1 cellular context compared by ENCODE assay signal in genomic region chrX:40108084-40108958, GRCh38.
TF ChIP-seq lines count a peak whose summit lies in the region.

No MANE protein-coding gene starts in this region.

TF ChIP-seq in K562, 482 proteins besides CTCF, POLR2A, EP300 and RAD21 (continued from another document and continues in another):
- TF ChIP-seq MLLT1 (IDR thresholded peaks at IDR 0.05): peak; percentile 40 to 44; a peak in 3 of 4 replicates
- no peak for TF ChIP-seq TSC22D4 (tag; IDR thresholded peaks at IDR 0.05)
- TF ChIP-seq BRF2 (IDR thresholded peaks at IDR 0.05; ENCODE audit: borderline replicate concordance, insufficient read depth, insufficient read length): no peak
- TF ChIP-seq L3MBTL2 (IDR thresholded peaks at IDR 0.05): 0 out of 2 replicates have a peak, but pooled peaks have one; percentile 63
- peak; percentile 82 for TF ChIP-seq MEIS2 (IDR thresholded peaks at IDR 0.05; ENCODE audit: partially characterized antibody)
- TF ChIP-seq DPF2 (IDR thresholded peaks at IDR 0.05): 0 out of 2 replicates have a peak, but pooled peaks have one; percentile 23
- TF ChIP-seq NFRKB (IDR thresholded peaks at IDR 0.05; ENCODE audit: low read depth): peak; percentile 45; the same call in 1 of the 2 replicates
- TF ChIP-seq MBD2 (IDR thresholded peaks at IDR 0.05; ENCODE audit: borderline replicate concordance, low read depth): peak; percentile 14; the same call in 1 of the 2 replicates
- 0 out of 2 replicates have a peak, but pooled peaks have one; percentile 8 for TF ChIP-seq PKNOX1 (IDR thresholded peaks at IDR 0.05)
- TF ChIP-seq PBX2 (CRISPR knock-in tag; IDR thresholded peaks at IDR 0.05; ENCODE audit: low read depth): no peak
- peak; percentile 48; the same call in 1 of the 2 replicates for TF ChIP-seq PBX2 (tag; conservative IDR thresholded peaks at IDR 0.05; ENCODE audit: low read depth)
- TF ChIP-seq ZNF668 (CRISPR knock-in tag; IDR thresholded peaks at IDR 0.05): no peak
- TF ChIP-seq CHD1 (IDR thresholded peaks at IDR 0.05; ENCODE audit: low read length): peak; percentile 38
- TF ChIP-seq FOXA3 (CRISPR knock-in tag; conservative IDR thresholded peaks at IDR 0.05 in 1 of 2, IDR thresholded peaks at IDR 0.05 in 1 of 2): no peak
- peak; percentile 7 for TF ChIP-seq RBBP5 (IDR thresholded peaks at IDR 0.05; ENCODE audit: borderline replicate concordance, insufficient read depth, low read length, poor library complexity, severe bottlenecking)
- peak; percentile 22 to 55 for TF ChIP-seq E2F6 (IDR thresholded peaks at IDR 0.05; ENCODE audit: borderline replicate concordance in 1 of 2, extremely low read depth in 1 of 2, insufficient read depth in 1 of 2, insufficient read length in 1 of 2, low read depth in 1 of 2, low read length in 1 of 2, poor library complexity in 1 of 2, severe bottlenecking in 1 of 2)
- peak; percentile 30 for TF ChIP-seq KAT7 (CRISPR knock-in tag; IDR thresholded peaks at IDR 0.05; ENCODE audit: borderline replicate concordance)
- TF ChIP-seq ZNF384 (IDR thresholded peaks at IDR 0.05; ENCODE audit: low read depth, low read length): no peak
- TF ChIP-seq ATF3 (IDR thresholded peaks at IDR 0.05): peak; percentile 67
- TF ChIP-seq ATF3 (CRISPR knock-in tag; conservative IDR thresholded peaks at IDR 0.05): no peak
- TF ChIP-seq KDM5B (IDR thresholded peaks at IDR 0.05; ENCODE audit: insufficient replicate concordance, low read depth, low read length): peak; percentile 35
- peak; percentile 33; the same call in 1 of the 2 replicates for TF ChIP-seq ATF6 (CRISPR knock-in tag; IDR thresholded peaks at IDR 0.05)
- TF ChIP-seq UBTF (IDR thresholded peaks at IDR 0.05; ENCODE audit: borderline replicate concordance in 1 of 2, low read depth in 2 of 2, low read length in 2 of 2): peak in 1 of 2 experiments; percentile 70; a peak in 1 of 4 replicates
- TF ChIP-seq FOXK2 (conservative IDR thresholded peaks at IDR 0.05 in 1 of 2, IDR thresholded peaks at IDR 0.05 in 1 of 2; ENCODE audit: low read depth in 2 of 2): no peak
- TF ChIP-seq ERF (CRISPR knock-in tag; IDR thresholded peaks at IDR 0.05): 0 out of 2 replicates have a peak, but pooled peaks have one; percentile 26
- TF ChIP-seq SP1 (CRISPR knock-in tag; IDR thresholded peaks at IDR 0.05): peak; percentile 46
- no peak for TF ChIP-seq TARDBP (IDR thresholded peaks at IDR 0.05)
- 0 out of 2 replicates have a peak, but pooled peaks have one; percentile 22 for TF ChIP-seq ZC3H4 (CRISPR knock-in tag; IDR thresholded peaks at IDR 0.05; ENCODE audit: borderline replicate concordance)
- TF ChIP-seq ID3 (CRISPR knock-in tag; IDR thresholded peaks at IDR 0.05): no peak
- TF ChIP-seq ID3 (tag; IDR thresholded peaks at IDR 0.05): peak; percentile 17; the same call in 1 of the 2 replicates
- TF ChIP-seq E2F5 (CRISPR knock-in tag; IDR thresholded peaks at IDR 0.05): no peak
- TF ChIP-seq CBX2 (IDR thresholded peaks at IDR 0.05; ENCODE audit: insufficient read depth, low read length, poor library complexity, severe bottlenecking): no peak
- peak; percentile 46 for TF ChIP-seq PRPF4 (IDR thresholded peaks at IDR 0.05; ENCODE audit: insufficient read depth, low read depth, low read length, poor library complexity, severe bottlenecking)
- TF ChIP-seq ZNF24 (IDR thresholded peaks at IDR 0.05): peak; percentile 11; the same call in 1 of the 2 replicates
- TF ChIP-seq YY1 (IDR thresholded peaks at IDR 0.05; ENCODE audit: borderline replicate concordance in 1 of 3, control insufficient read depth in 1 of 3, extremely low read depth in 1 of 3, insufficient read depth in 3 of 3, insufficient read length in 1 of 3, insufficient replicate concordance in 2 of 3, low read depth in 1 of 3, low read length in 2 of 3): peak in 1 of 3 experiments; percentile 66
- TF ChIP-seq CBFA2T2 (conservative IDR thresholded peaks at IDR 0.05): no peak
- TF ChIP-seq JUND (IDR thresholded peaks at IDR 0.05; ENCODE audit: borderline replicate concordance, low read depth, low read length): peak; percentile 33; the same call in 1 of the 2 replicates
- no peak; the same call in 2 of the 3 replicates for TF ChIP-seq JUND (tag; IDR thresholded peaks at IDR 0.05; ENCODE audit: borderline replicate concordance, low read depth, low read length)
